Comparison of ENCODE assay signal across 8 cellular contexts in genomic region chr22:37561209-37562048, GRCh38. TPM values are rescaled to one million over a fixed set of nuclear protein-coding genes. Genes with fewer than 3 reads are reported as not detected.
DNase-seq lines count a peak whose midpoint lies in the region; ATAC-seq and TF ChIP-seq lines count a peak whose summit lies in the region.

No MANE protein-coding gene starts in this region.

- no peak overlapping the region for H3K27ac ChIP-seq in naive thymus-derived CD4-positive, alpha-beta T cell (ENCODE audit: low read depth, low read length)

- H3K36me3 Mint-ChIP-seq in naive thymus-derived CD4-positive, alpha-beta T cell: peaks cover 0 to 3% (median 0%) of the 10 kb centered on the region in 5 donors

- H3K27ac Mint-ChIP-seq in naive thymus-derived CD4-positive, alpha-beta T cell: peak overlapping the region in 1 of 9 donors; percentile 78

- DNase-seq in AG09309 (ENCODE audit: low read depth): no peak
- peak; percentile 83 to 97 for DNase-seq in HAP-1 (ENCODE audit: low spot score in 2 of 2)
- DNase-seq in RPMI7951 (ENCODE audit: low read depth): peak; percentile 77
- peak; percentile 69 for DNase-seq in activated T-helper 9 cell treated with anti-CD3 and anti-CD28 coated beads, Interleukin-2, amount 50 U/mL, for 16 hours (ENCODE audit: low read depth)
- DNase-seq in fibroblast of mammary gland (ENCODE audit: low read depth): peak; percentile 89
- DNase-seq in naive thymus-derived CD4-positive, alpha-beta T cell: peak; percentile 28 to 83 (median 66)
- DNase-seq in stimulated activated CD8-positive, alpha-beta memory T cell treated with anti-CD3 and anti-CD28 coated beads, Interleukin-7, amount 100 ng/mL, for 48 hours (ENCODE audit: extremely low read depth in 1 of 2, low read depth in 1 of 2): peak; percentile 59 to 73

- POLR2A ChIA-PET in naive thymus-derived CD4-positive, alpha-beta T cell (lab: Charles Lee): interaction anchor here (1.0 to 1.3 kb wide), 3 partner anchors 14 to 23 kb away, joined by 3 to 4 read pairs (median 4); no protein-coding TSS in a partner anchor

- peak overlapping the region; percentile 51 for H3K4me3 ChIP-seq in AG09309 (ENCODE audit: control insufficient read depth, low read depth, low read length)
- peak overlapping the region; percentile 86 for H3K4me3 ChIP-seq in HAP-1
- H3K4me3 ChIP-seq in fibroblast of mammary gland (ENCODE audit: control insufficient read depth, low read depth, low read length): peak overlapping the region; percentile 79
- no peak overlapping the region for H3K4me3 ChIP-seq in naive thymus-derived CD4-positive, alpha-beta T cell (ENCODE audit: low read length)

- peak; percentile 89 for TF ChIP-seq CTCF in AG09309 (IDR thresholded peaks at IDR 0.05; ENCODE audit: control insufficient read depth, insufficient read depth, low read depth, low read length, missing control alignments)
- TF ChIP-seq CTCF in fibroblast of mammary gland (conservative IDR thresholded peaks at IDR 0.05; ENCODE audit: control insufficient read depth, insufficient read depth, low read depth, low read length): peak; percentile 72

- intact Hi-C loops in naive thymus-derived CD4-positive, alpha-beta T cell (cut with micrococcal nuclease): loop anchor here (1.0 to 10.0 kb wide), 2 partner anchors 22 to 77 kb away; partner anchors contain the start of gene MFNG (in 1 of the 2)

- peaks cover 3% of the 10 kb centered on the region; the same call in 1 of the 2 replicates for H3K27me3 ChIP-seq in HAP-1 (ENCODE audit: low read depth)
- H3K27me3 ChIP-seq in naive thymus-derived CD4-positive, alpha-beta T cell (ENCODE audit: control insufficient read depth in 2 of 2, insufficient read depth in 2 of 2, low read length in 2 of 2): peaks cover 11 to 14% of the 10 kb centered on the region in 2 donors

- in situ Hi-C loops in HAP-1 (cut with MboI; ENCODE audit: low sequenced_read_pairs): no loop called here

- H3K27me3 Mint-ChIP-seq in naive thymus-derived CD4-positive, alpha-beta T cell: peaks cover 25 to 70% (median 31%) of the 10 kb centered on the region in 5 donors

- no peaks in the 10 kb centered on the region for H3K9me3 Mint-ChIP-seq in naive thymus-derived CD4-positive, alpha-beta T cell

- H3K4me3 Mint-ChIP-seq in naive thymus-derived CD4-positive, alpha-beta T cell: peak overlapping the region; percentile 48 to 87 (median 78)

- CTCF ChIA-PET in naive thymus-derived CD4-positive, alpha-beta T cell (lab: Charles Lee): interaction anchor here (1.0 to 8.7 kb wide), 5 partner anchors 21 to 91 kb away, joined by 3 to 147 read pairs (median 3); no protein-coding TSS in a partner anchor

- H3K4me1 Mint-ChIP-seq in naive thymus-derived CD4-positive, alpha-beta T cell: peaks cover 12 to 28% (median 22%) of the 10 kb centered on the region in 7 donors

- peak; percentile 83 for ATAC-seq in naive thymus-derived CD4-positive, alpha-beta T cell
- ATAC-seq in GM19463 (IDR thresholded peaks at IDR 0.05; ENCODE audit: unreplicated experiment): no peak

- no peaks in the 10 kb centered on the region for H3K9me3 ChIP-seq in HAP-1
- H3K9me3 ChIP-seq in naive thymus-derived CD4-positive, alpha-beta T cell (ENCODE audit: control insufficient read depth in 2 of 3, low read length in 3 of 3): no peaks in the 10 kb centered on the region

- H3K4me1 ChIP-seq in HAP-1: peaks cover 24% of the 10 kb centered on the region
- H3K4me1 ChIP-seq in naive thymus-derived CD4-positive, alpha-beta T cell (ENCODE audit: control insufficient read depth in 2 of 2, insufficient read depth in 2 of 2, low read length in 2 of 2): peaks cover 21 to 22% of the 10 kb centered on the region in 2 donors

- peaks cover 34% of the 10 kb centered on the region for H3K36me3 ChIP-seq in HAP-1 (replicated peaks)
- no peaks in the 10 kb centered on the region for H3K36me3 ChIP-seq in naive thymus-derived CD4-positive, alpha-beta T cell (ENCODE audit: control insufficient read depth in 2 of 3, insufficient read depth in 3 of 3, low read length in 3 of 3)

RNA-seq across cellular contexts. Expression of gene CDC42EP1, which starts 1.1 kb away (rescaled TPM):
- 18.4 and 19.7 TPM in 2 replicates for total RNA-seq in RPMI7951 (2014; rRNA removed; shearing (Covaris generic))
- total RNA-seq in naive thymus-derived CD4-positive, alpha-beta T cell: 1 to 10 TPM in 1 of 5 experiments, under 1 TPM in 3, not detected in 1; 0.27 to 1.6 (median 0.62) TPM
- not detected for polyA plus RNA-seq in naive thymus-derived CD4-positive, alpha-beta T cell

RNA-seq across cellular contexts. Expression of gene LGALS2, which starts 18.5 kb away (rescaled TPM):
- not detected in 2 replicates for total RNA-seq in RPMI7951 (2014; rRNA removed; shearing (Covaris generic))
- 100 to 1,000 TPM in 1 of 5 experiments, 1 to 10 TPM in 1, not detected in 3; 6.4 to 123 TPM for total RNA-seq in naive thymus-derived CD4-positive, alpha-beta T cell
- polyA plus RNA-seq in naive thymus-derived CD4-positive, alpha-beta T cell: under 1 TPM in 1 of 2 donors, not detected in 1; 0.71 TPM

RNA-seq across cellular contexts. Expression of gene CARD10, which starts 42.2 kb away (rescaled TPM):
- 3.5 and 3.6 TPM in 2 replicates for total RNA-seq in RPMI7951 (2014; rRNA removed; shearing (Covaris generic))
- 1 to 10 TPM in 1 of 5 experiments, under 1 TPM in 3, not detected in 1; 0.13 to 1.0 (median 0.57) TPM for total RNA-seq in naive thymus-derived CD4-positive, alpha-beta T cell
- under 1 TPM in 1 of 2 donors, not detected in 1; 0.69 TPM for polyA plus RNA-seq in naive thymus-derived CD4-positive, alpha-beta T cell

RNA-seq across cellular contexts. Expression of gene GGA1, which starts 47.2 kb away (rescaled TPM):
- 29.7 and 31.3 TPM in 2 replicates for total RNA-seq in RPMI7951 (2014; rRNA removed; shearing (Covaris generic))
- 100 to 1,000 TPM in 3 of 5 experiments, 10 to 100 TPM in 2; 64.2 to 124 (median 102) TPM for total RNA-seq in naive thymus-derived CD4-positive, alpha-beta T cell
- polyA plus RNA-seq in naive thymus-derived CD4-positive, alpha-beta T cell: 10 to 100 TPM; 20.8 to 22.3 TPM
